In the genomic region with DNA sequence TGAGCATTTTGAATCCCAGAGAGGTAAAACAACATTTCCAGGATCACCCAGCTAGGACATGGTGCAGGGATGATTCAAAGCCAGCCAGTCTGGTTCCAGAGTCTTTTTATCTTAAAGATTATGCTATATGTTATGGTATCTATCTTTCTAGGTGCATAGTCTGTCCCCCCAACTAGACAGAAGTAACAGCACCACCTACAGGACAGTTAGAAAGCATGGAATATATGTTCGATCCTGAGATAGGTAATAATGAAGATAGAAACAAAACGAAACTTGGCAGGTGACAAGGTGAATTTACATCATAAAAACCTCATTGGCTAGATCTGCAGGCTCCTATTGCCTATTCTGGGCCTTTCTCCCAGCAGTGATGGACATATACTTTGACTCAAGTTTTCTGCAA, we compare ENCODE assay signal across 19 cellular contexts.
DNase-seq lines count a peak whose midpoint lies in the region; ATAC-seq and TF ChIP-seq lines count a peak whose summit lies in the region.
"Had no signal": no experiment of that assay in that cellular context is flagged by ENCODE, and none has a peak within 500 bp of the region (broad histone marks: within the 10 kb centered on the region; RNA-seq: fewer than 3 reads in every experiment).

No MANE protein-coding gene starts in this region.

- H3K4me3 Mint-ChIP-seq in Caco-2 (ENCODE audit: unreplicated experiment) = no peak overlapping the region
- H3K4me3 Mint-ChIP-seq: activated CD8-positive, alpha-beta T cell treated with anti-CD3 and anti-CD28 coated beads, Interleukin-2, amount 10 ng/mL, durations not matched to agents 7 days and 5 days had no signal

- H3K36me3 ChIP-seq in mucosa of descending colon (ENCODE audit: low read depth) = no peaks in the 10 kb centered on the region
- no peaks in the 10 kb centered on the region for H3K36me3 ChIP-seq in vagina
- H3K36me3 ChIP-seq in Caco-2 (ENCODE audit: control insufficient read depth, insufficient read depth, low read length) = no peaks in the 10 kb centered on the region
- H3K36me3 ChIP-seq: colonic mucosa, heart left ventricle, SJSA1 had no signal

- no peak for TF ChIP-seq POLR2A in vagina (IDR thresholded peaks at IDR 0.05)

- H3K27me3 ChIP-seq in vagina (no peaks in the 10 kb centered on the region), Caco-2 (replicated peaks; ENCODE audit: control insufficient read depth, insufficient read depth, low read length) (no peaks in the 10 kb centered on the region)
- H3K27me3 ChIP-seq: colonic mucosa, heart left ventricle, SJSA1 had no signal

- H3K4me1 Mint-ChIP-seq in Caco-2 (ENCODE audit: low read depth, unreplicated experiment) = no peaks in the 10 kb centered on the region

- H3K27ac ChIP-seq in vagina = no peak overlapping the region
- H3K27ac ChIP-seq: colonic mucosa, heart left ventricle, SJSA1 had no signal

- H3K9me3 ChIP-seq in mucosa of descending colon (no peaks in the 10 kb centered on the region), vagina (no peaks in the 10 kb centered on the region), Caco-2 (no peaks in the 10 kb centered on the region)
- H3K9me3 ChIP-seq: colonic mucosa, SJSA1 had no signal

- no peaks in the 10 kb centered on the region for H3K36me3 Mint-ChIP-seq in Caco-2 (ENCODE audit: insufficient read depth, unreplicated experiment)

- no TSS peak for BruUV-seq in Caco-2 (replicated peaks; lab: Mats Ljungman, UMichigan)

- H3K9me3 Mint-ChIP-seq in Caco-2 (ENCODE audit: unreplicated experiment) = no peaks in the 10 kb centered on the region
- H3K9me3 Mint-ChIP-seq: activated T-helper 2 cell treated with anti-CD3 and anti-CD28 coated beads, Interferon-gamma antibody, Interleukin-2, Interleukin-4, amounts not matched to agents 10 μg/mL and 5 μg/mL and 100 μg/mL, durations not matched to agents 14 hours and 24 hours and 36 hours had no signal

- DNase-seq in NCI-H2171 treated with DMSO at 0.1 percent for 48 hours (lab: John Stamatoyannopoulos, UW) = peak; percentile 0
- no peak for DNase-seq in NCI-H2171 (lab: John Stamatoyannopoulos, UW)
- DNase-seq in RKO (ENCODE audit: low spot score) = peak; percentile 3
- no peak for DNase-seq in mucosa of descending colon
- no peak for DNase-seq in vagina (ENCODE audit: extremely low spot score in 2 of 2)
- DNase-seq in Caco-2 = no peak
- DNase-seq in NCI-H1105 treated with DMSO at 0.1 percent for 48 hours (lab: John Stamatoyannopoulos, UW) = no peak
- DNase-seq: activated CD8-positive, alpha-beta T cell treated with anti-CD3 and anti-CD28 coated beads, Interleukin-2, amount 10 ng/mL, durations not matched to agents 7 days and 5 days; amygdala; Calu3; colonic mucosa; erythroblast; heart left ventricle; left cardiac atrium; NCI-H1048; NCI-H510A treated with DMSO at 0.1 percent for 48 hours had no signal

- no peak for TF ChIP-seq EP300 in Ishikawa (IDR thresholded peaks at IDR 0.05; ENCODE audit: borderline replicate concordance)

- no peaks in the 10 kb centered on the region for H3K4me1 ChIP-seq in mucosa of descending colon (ENCODE audit: low read depth)
- no peaks in the 10 kb centered on the region for H3K4me1 ChIP-seq in vagina
- no peaks in the 10 kb centered on the region for H3K4me1 ChIP-seq in Caco-2
- H3K4me1 ChIP-seq: colonic mucosa, heart left ventricle, SJSA1 had no signal

- peak; percentile 14; the same call in 1 of the 2 replicates for TF ChIP-seq RAD21 in Ishikawa (IDR thresholded peaks at IDR 0.05; ENCODE audit: low read depth)

- peak; percentile 32 for ATAC-seq in mucosa of descending colon
- ATAC-seq: activated CD8-positive, alpha-beta T cell treated with anti-CD3 and anti-CD28 coated beads, Interleukin-2, amount 10 ng/mL, durations not matched to agents 7 days and 5 days; heart left ventricle; left cardiac atrium had no signal

- CTCF ChIA-PET in Caco-2 (lab: Charles Lee) = no interaction called here

- POLR2A ChIA-PET in Caco-2 (lab: Charles Lee) = no interaction called here

- intact Hi-C loops in mucosa of descending colon (cut with DNase I, micrococcal nuclease) = no loop called here
- intact Hi-C loops in vagina (cut with DNase I) = no loop called here
- intact Hi-C loops in Caco-2 (cut with micrococcal nuclease; ENCODE audit: unreplicated experiment) = no loop called here

- TF ChIP-seq CTCF in mucosa of descending colon (IDR thresholded peaks at IDR 0.05) (no peak), vagina (IDR thresholded peaks at IDR 0.05) (no peak), Caco-2 (IDR thresholded peaks at IDR 0.05; ENCODE audit: insufficient read depth in 1 of 2, low read depth in 1 of 2, low read length in 1 of 2, severe bottlenecking in 1 of 2, unreplicated experiment in 1 of 2) (peak in 1 of 2 experiments; percentile 21)

- H3K27ac Mint-ChIP-seq in Caco-2 (ENCODE audit: unreplicated experiment) = no peak overlapping the region
- H3K27ac Mint-ChIP-seq: activated CD8-positive, alpha-beta T cell treated with anti-CD3 and anti-CD28 coated beads, Interleukin-2, amount 10 ng/mL, durations not matched to agents 7 days and 5 days; activated T-helper 2 cell treated with anti-CD3 and anti-CD28 coated beads, Interferon-gamma antibody, Interleukin-2, Interleukin-4, amounts not matched to agents 10 μg/mL and 5 μg/mL and 100 μg/mL, durations not matched to agents 14 hours and 24 hours and 36 hours had no signal

- no peak overlapping the region for H3K4me3 ChIP-seq in mucosa of descending colon
- no peak overlapping the region for H3K4me3 ChIP-seq in vagina
- H3K4me3 ChIP-seq in Caco-2 (ENCODE audit: low read depth, low read length) = no peak overlapping the region
- H3K4me3 ChIP-seq: colonic mucosa, heart left ventricle, SJSA1 had no signal

- H3K27me3 Mint-ChIP-seq in Caco-2 (ENCODE audit: insufficient read depth, unreplicated experiment) = peaks cover 2% of the 10 kb centered on the region

TF ChIP-seq in Ishikawa, 13 proteins besides CTCF, POLR2A, EP300 and RAD21:
- no peak for TF ChIP-seq CEBPB (IDR thresholded peaks at IDR 0.05)
- no peak for TF ChIP-seq TCF12 (IDR thresholded peaks at IDR 0.05; ENCODE audit: low read depth)
- no peak for TF ChIP-seq TAF1 (IDR thresholded peaks at IDR 0.05; ENCODE audit: low read depth)
- TF ChIP-seq TEAD4 (IDR thresholded peaks at IDR 0.05) = no peak
- TF ChIP-seq NFIC (IDR thresholded peaks at IDR 0.05) = no peak
- TF ChIP-seq YY1 (IDR thresholded peaks at IDR 0.05; ENCODE audit: low read depth) = no peak
- TF ChIP-seq, protein P1, sequence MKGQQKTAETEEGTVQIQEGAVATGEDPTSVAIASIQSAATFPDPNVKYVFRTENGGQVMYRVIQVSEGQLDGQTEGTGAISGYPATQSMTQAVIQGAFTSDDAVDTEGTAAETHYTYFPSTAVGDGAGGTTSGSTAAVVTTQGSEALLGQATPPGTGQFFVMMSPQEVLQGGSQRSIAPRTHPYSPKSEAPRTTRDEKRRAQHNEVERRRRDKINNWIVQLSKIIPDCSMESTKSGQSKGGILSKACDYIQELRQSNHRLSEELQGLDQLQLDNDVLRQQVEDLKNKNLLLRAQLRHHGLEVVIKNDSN (IDR thresholded peaks at IDR 0.05) = no peak
- TF ChIP-seq, protein P2, sequence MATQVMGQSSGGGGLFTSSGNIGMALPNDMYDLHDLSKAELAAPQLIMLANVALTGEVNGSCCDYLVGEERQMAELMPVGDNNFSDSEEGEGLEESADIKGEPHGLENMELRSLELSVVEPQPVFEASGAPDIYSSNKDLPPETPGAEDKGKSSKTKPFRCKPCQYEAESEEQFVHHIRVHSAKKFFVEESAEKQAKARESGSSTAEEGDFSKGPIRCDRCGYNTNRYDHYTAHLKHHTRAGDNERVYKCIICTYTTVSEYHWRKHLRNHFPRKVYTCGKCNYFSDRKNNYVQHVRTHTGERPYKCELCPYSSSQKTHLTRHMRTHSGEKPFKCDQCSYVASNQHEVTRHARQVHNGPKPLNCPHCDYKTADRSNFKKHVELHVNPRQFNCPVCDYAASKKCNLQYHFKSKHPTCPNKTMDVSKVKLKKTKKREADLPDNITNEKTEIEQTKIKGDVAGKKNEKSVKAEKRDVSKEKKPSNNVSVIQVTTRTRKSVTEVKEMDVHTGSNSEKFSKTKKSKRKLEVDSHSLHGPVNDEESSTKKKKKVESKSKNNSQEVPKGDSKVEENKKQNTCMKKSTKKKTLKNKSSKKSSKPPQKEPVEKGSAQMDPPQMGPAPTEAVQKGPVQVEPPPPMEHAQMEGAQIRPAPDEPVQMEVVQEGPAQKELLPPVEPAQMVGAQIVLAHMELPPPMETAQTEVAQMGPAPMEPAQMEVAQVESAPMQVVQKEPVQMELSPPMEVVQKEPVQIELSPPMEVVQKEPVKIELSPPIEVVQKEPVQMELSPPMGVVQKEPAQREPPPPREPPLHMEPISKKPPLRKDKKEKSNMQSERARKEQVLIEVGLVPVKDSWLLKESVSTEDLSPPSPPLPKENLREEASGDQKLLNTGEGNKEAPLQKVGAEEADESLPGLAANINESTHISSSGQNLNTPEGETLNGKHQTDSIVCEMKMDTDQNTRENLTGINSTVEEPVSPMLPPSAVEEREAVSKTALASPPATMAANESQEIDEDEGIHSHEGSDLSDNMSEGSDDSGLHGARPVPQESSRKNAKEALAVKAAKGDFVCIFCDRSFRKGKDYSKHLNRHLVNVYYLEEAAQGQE (IDR thresholded peaks at IDR 0.05; ENCODE audit: low read depth) = no peak
- TF ChIP-seq, protein P3, sequence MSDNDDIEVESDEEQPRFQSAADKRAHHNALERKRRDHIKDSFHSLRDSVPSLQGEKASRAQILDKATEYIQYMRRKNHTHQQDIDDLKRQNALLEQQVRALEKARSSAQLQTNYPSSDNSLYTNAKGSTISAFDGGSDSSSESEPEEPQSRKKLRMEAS (IDR thresholded peaks at IDR 0.05) = no peak
- no peak for TF ChIP-seq ZBTB7A (IDR thresholded peaks at IDR 0.05; ENCODE audit: low read depth)
- TF ChIP-seq FOXM1 (IDR thresholded peaks at IDR 0.05; ENCODE audit: borderline replicate concordance, low read depth) = no peak
- TF ChIP-seq CREB1 (IDR thresholded peaks at IDR 0.05; ENCODE audit: low read depth) = no peak
- no peak for TF ChIP-seq EGR1 (IDR thresholded peaks at IDR 0.05)
TF ChIP-seq in Ishikawa: peak in this region for 0.

Comparison
In these comparisons a context has a peak if more than half of its experiments do, and no peak if none do; other contexts are left out.
1. DNase-seq: peak in NCI-H2171 treated with DMSO at 0.1 percent for 48 hours (single experiment) and RKO (single experiment); none in NCI-H2171 (single experiment), mucosa of descending colon (0 of 3), vagina (0 of 2), Caco-2 (0 of 2) and NCI-H1105 treated with DMSO at 0.1 percent for 48 hours (single experiment).